Comparison of ENCODE assay signal across 22 cellular contexts in genomic region chr5:1765880-1766235, GRCh38.
"Had no signal": no experiment of that assay in that cellular context is flagged by ENCODE, and none has a peak within 500 bp of the region (broad histone marks: within the 10 kb centered on the region; RNA-seq: fewer than 3 reads in every experiment).

No MANE protein-coding gene starts in this region.

- H3K4me3 ChIP-seq: cardiac muscle cell, PC-9 had no signal

- H3K27me3 ChIP-seq: cardiac muscle cell had no signal

- DNase-seq: activated B cell treated with CpG ODN at 0.5 μM for 24 hours; activated CD4-positive, alpha-beta memory T cell treated with anti-CD3 and anti-CD28 coated beads, Interleukin-2, amount 10 ng/mL, durations not matched to agents 7 days and 5 days; activated CD4-positive, alpha-beta T cell treated with anti-CD3 and anti-CD28 coated beads, Interleukin-2, amount 50 U/mL, for 1 hour; activated naive CD8-positive, alpha-beta T cell treated with anti-CD3 and anti-CD28 coated beads, Interleukin-2, amount 50 U/mL, for 24 hours; activated T-cell treated with anti-CD3 and anti-CD28 coated beads for 4 hours; activated T-cell treated with anti-CD3 and anti-CD28 coated beads, Interleukin-2, amount 50 U/mL, for 48 hours; amniotic stem cell; NCI-H1105; NCI-H1436; NCI-H1694 treated with DMSO at 0.1 percent for 48 hours; NCI-H2081; NCI-H446; NCI-H524; PC-9; SIG-M5; T-cell; T1000 had no signal

- H3K4me2 ChIP-seq: PC-9 had no signal

- H3K27ac ChIP-seq: cardiac muscle cell, PC-9 had no signal

- ATAC-seq: activated naive CD4-positive, alpha-beta T cell treated with anti-CD3 and anti-CD28 coated beads, Interleukin-2, amount 50 U/mL, for 72 hours; activated naive CD8-positive, alpha-beta T cell treated with anti-CD3 and anti-CD28 coated beads, Interleukin-2, amount 50 U/mL, for 24 hours; activated T-helper 17 cell treated with anti-CD3 and anti-CD28 coated beads, Interleukin-2, amount 50 U/mL, for 72 hours; T-cell had no signal

- FAIRE-seq: astrocyte, TTC549 had no signal

- H3K36me3 ChIP-seq: cardiac muscle cell had no signal

- H2AFZ ChIP-seq: PC-9 had no signal
